Comparison of ENCODE assay signal across 8 cellular contexts in the genomic region with DNA sequence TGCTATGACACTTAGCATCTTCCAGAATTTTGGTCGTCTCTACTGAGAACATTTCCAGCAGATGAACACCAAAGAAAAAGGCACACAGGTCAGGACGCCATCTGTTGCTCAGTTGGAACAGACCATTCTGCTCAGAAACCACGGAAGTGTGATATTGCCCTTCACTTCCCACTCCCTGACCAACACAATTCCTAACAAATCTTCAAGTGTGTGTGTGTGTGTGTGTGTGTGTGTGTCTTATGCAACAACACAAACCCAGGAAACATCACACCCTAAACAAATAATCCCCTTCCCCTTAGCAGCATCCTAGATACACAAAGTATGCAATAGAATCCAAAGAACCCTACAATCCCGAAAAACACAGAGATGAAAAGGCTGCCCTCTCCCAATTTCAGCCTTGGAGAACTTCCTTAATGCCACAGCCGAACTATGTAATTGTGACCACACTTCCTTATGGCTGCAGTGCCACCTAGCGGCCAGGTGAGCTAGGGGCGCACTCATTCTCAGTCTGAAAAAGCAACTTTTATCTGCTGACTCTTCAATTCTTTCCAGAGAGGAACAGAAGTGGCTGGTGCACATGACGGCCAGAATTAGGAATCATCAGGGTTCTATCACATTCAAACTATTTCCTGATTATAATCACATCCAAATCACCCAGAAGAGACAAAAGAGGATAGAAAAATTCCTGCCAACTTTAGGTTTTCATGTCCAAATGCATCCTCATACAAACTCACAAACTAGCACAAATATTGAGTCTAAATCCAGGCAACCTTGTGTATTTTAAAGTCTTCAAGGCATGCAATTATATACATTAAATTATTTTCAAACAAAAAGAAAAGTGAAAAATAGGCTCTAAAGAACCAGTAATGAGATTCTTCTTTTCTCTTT.
DNase-seq lines count a peak whose midpoint lies in the region; ATAC-seq and FAIRE-seq lines count a peak whose summit lies in the region.

No MANE protein-coding gene starts in this region.

- no peak overlapping the region for H3K27ac Mint-ChIP-seq in immature natural killer cell

- peak; percentile 90 for ATAC-seq in HG02798 (IDR thresholded peaks at IDR 0.05; ENCODE audit: poor library complexity, unreplicated experiment)

- H3K36me3 Mint-ChIP-seq in immature natural killer cell = no peaks in the 10 kb centered on the region

- H3K9me3 Mint-ChIP-seq in immature natural killer cell = no peaks in the 10 kb centered on the region

- peaks cover 0 to 5% of the 10 kb centered on the region in 2 donors for H3K4me1 Mint-ChIP-seq in immature natural killer cell

- no peak overlapping the region for H3K4me3 Mint-ChIP-seq in immature natural killer cell

- H3K27me3 Mint-ChIP-seq in immature natural killer cell (ENCODE audit: low read depth in 3 of 3) = peaks cover 1 to 3% (median 2%) of the 10 kb centered on the region in 3 donors

- FAIRE-seq in TTC549 (lab: Jason Lieb, UNC) = peak; percentile 40

- DNase-seq in activated gamma-delta T cell treated with Interleukin-2 at 50 U/mL for 16 hours (peak; percentile 49), activated gamma-delta T cell (lab: John Stamatoyannopoulos, UW) (no peak), NCI-H1694 treated with DMSO at 0.1 percent for 48 hours (lab: John Stamatoyannopoulos, UW) (peak; percentile 42), brain pericyte (ENCODE audit: low read depth, low spot score) (peak; percentile 54), immature natural killer cell (peak in 2 of 3 donors; percentile 9 to 15)
- peak; percentile 48 to 64 for DNase-seq in stimulated activated CD4-positive, alpha-beta T cell treated with anti-CD3 and anti-CD28 coated beads, Interleukin-1b, Interleukin-23, amount 100 ng/mL, for 4 hours (ENCODE audit: low read depth in 2 of 2)
